14 cellular contexts compared by ENCODE assay signal in the genomic region with DNA sequence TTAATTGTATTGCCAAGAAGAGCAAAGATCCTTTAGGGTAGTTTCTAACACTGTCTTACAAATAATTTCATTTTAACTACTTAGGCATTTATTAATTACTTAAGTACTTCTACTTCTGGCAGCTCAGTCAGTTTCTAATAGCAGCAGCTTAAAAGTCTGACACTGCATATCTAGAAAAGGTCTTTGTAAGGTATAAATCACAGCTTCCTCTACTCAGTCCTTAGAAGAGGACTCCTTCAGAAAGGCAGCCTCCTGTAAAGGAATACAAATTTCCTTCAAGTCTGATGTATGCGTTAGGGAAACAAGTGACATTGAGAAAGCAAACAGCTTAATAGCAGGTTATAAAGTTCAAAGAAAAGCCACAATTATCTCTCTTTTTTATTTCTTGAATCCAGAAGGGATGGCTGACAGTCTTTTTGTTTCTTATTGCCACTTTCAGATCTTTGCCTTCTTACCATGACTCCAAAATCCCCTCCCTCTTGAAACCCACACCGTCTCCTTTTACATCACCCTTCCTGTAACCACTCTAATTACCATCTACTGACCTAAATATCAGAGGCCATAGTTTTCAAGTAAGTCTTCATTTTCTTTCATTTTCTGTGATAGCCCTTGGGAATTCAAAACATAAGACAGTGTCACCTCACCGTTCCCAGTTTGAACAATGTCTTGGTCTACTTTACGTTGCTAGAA.
DNase-seq lines count a peak whose midpoint lies in the region; ATAC-seq and TF ChIP-seq lines count a peak whose summit lies in the region.
"Had no signal": no experiment of that assay in that cellular context is flagged by ENCODE, and none has a peak within 500 bp of the region (broad histone marks: within the 10 kb centered on the region; RNA-seq: fewer than 3 reads in every experiment).

No MANE protein-coding gene starts in this region.

- TF ChIP-seq POLR2A in uterus (IDR thresholded peaks at IDR 0.05): no peak

- H3K27me3 Mint-ChIP-seq in HFFc6 (ENCODE audit: insufficient read depth): no peaks in the 10 kb centered on the region
- peaks cover 5% of the 10 kb centered on the region for H3K27me3 Mint-ChIP-seq in activated T-helper 1 cell treated with anti-CD3 and anti-CD28 coated beads, Interleukin-12 subunit alpha, Interleukin-12 subunit beta, Interleukin-2, Interleukin-4 antibody, amounts not matched to agents 30 ng/mL and 10 ng/mL and 1 ng/mL, durations not matched to agents 14 hours and 24 hours and 36 hours (ENCODE audit: insufficient read depth)

- intact Hi-C loops in uterus (cut with DNase I; ENCODE audit: low total_unique reads): no loop called here
- intact Hi-C loops in activated T-helper 1 cell treated with anti-CD3 and anti-CD28 coated beads, Interleukin-12 subunit alpha, Interleukin-12 subunit beta, Interleukin-2, Interleukin-4 antibody, amounts not matched to agents 30 ng/mL and 10 ng/mL and 1 ng/mL, durations not matched to agents 14 hours and 24 hours and 36 hours (cut with micrococcal nuclease): no loop called here

- no peaks in the 10 kb centered on the region for H3K9me3 ChIP-seq in uterus
- H3K9me3 ChIP-seq: A549 had no signal

- H3K4me3 ChIP-seq in GM06990 (replicated peaks; ENCODE audit: low read depth, low read length): no peak overlapping the region
- H3K4me3 ChIP-seq in uterus: no peak overlapping the region
- H3K4me3 ChIP-seq: A549, K562 had no signal

- TF ChIP-seq CTCF in GM06990 (IDR thresholded peaks at IDR 0.05; ENCODE audit: insufficient read depth, low read length, poor library complexity, severe bottlenecking): no peak
- no peak for TF ChIP-seq CTCF in uterus (IDR thresholded peaks at IDR 0.05)
- TF ChIP-seq CTCF in HFFc6 (IDR thresholded peaks at IDR 0.05): no peak

- no peak overlapping the region for H3K27ac ChIP-seq in uterus
- H3K27ac ChIP-seq: A549 had no signal

- no peak overlapping the region for H3K4me3 Mint-ChIP-seq in HFFc6
- no peak overlapping the region for H3K4me3 Mint-ChIP-seq in activated T-helper 1 cell treated with anti-CD3 and anti-CD28 coated beads, Interleukin-12 subunit alpha, Interleukin-12 subunit beta, Interleukin-2, Interleukin-4 antibody, amounts not matched to agents 30 ng/mL and 10 ng/mL and 1 ng/mL, durations not matched to agents 14 hours and 24 hours and 36 hours

- H3K9me3 Mint-ChIP-seq in HFFc6: no peaks in the 10 kb centered on the region
- H3K9me3 Mint-ChIP-seq in activated T-helper 1 cell treated with anti-CD3 and anti-CD28 coated beads, Interleukin-12 subunit alpha, Interleukin-12 subunit beta, Interleukin-2, Interleukin-4 antibody, amounts not matched to agents 30 ng/mL and 10 ng/mL and 1 ng/mL, durations not matched to agents 14 hours and 24 hours and 36 hours: no peaks in the 10 kb centered on the region

- DNase-seq in GM06990 (ENCODE audit: extremely low read depth, insufficient read length) (peak; percentile 21), NCI-H146 (lab: John Stamatoyannopoulos, UW) (no peak), uterus (no peak), HFFc6 (no peak)
- no peak for DNase-seq in activated T-helper 1 cell treated with anti-CD3 and anti-CD28 coated beads, Interleukin-12 subunit alpha, Interleukin-12 subunit beta, Interleukin-2, Interleukin-4 antibody, amounts not matched to agents 30 ng/mL and 10 ng/mL and 1 ng/mL, durations not matched to agents 14 hours and 24 hours and 36 hours (ENCODE audit: low spot score)
- DNase-seq: activated CD4-positive, CD25-positive, alpha-beta regulatory T cell; central memory CD4-positive, alpha-beta T cell; SHP77; stimulated activated CD4-positive, alpha-beta T cell treated with anti-CD3 and anti-CD28 coated beads, Interleukin-15, amount 100 ng/mL, for 24 hours had no signal

- no peaks in the 10 kb centered on the region for H3K4me1 Mint-ChIP-seq in HFFc6 (ENCODE audit: low read depth)
- no peaks in the 10 kb centered on the region for H3K4me1 Mint-ChIP-seq in activated T-helper 1 cell treated with anti-CD3 and anti-CD28 coated beads, Interleukin-12 subunit alpha, Interleukin-12 subunit beta, Interleukin-2, Interleukin-4 antibody, amounts not matched to agents 30 ng/mL and 10 ng/mL and 1 ng/mL, durations not matched to agents 14 hours and 24 hours and 36 hours (ENCODE audit: low read depth)

- no peaks in the 10 kb centered on the region for H3K36me3 Mint-ChIP-seq in HFFc6 (ENCODE audit: low read depth)
- no peaks in the 10 kb centered on the region for H3K36me3 Mint-ChIP-seq in activated T-helper 1 cell treated with anti-CD3 and anti-CD28 coated beads, Interleukin-12 subunit alpha, Interleukin-12 subunit beta, Interleukin-2, Interleukin-4 antibody, amounts not matched to agents 30 ng/mL and 10 ng/mL and 1 ng/mL, durations not matched to agents 14 hours and 24 hours and 36 hours (ENCODE audit: low read depth)

- no peaks in the 10 kb centered on the region for H3K36me3 ChIP-seq in GM06990 (ENCODE audit: control insufficient read depth, insufficient read depth, low read length)
- H3K36me3 ChIP-seq in uterus: no peaks in the 10 kb centered on the region

- H3K27ac Mint-ChIP-seq in HFFc6: no peak overlapping the region
- no peak overlapping the region for H3K27ac Mint-ChIP-seq in activated T-helper 1 cell treated with anti-CD3 and anti-CD28 coated beads, Interleukin-12 subunit alpha, Interleukin-12 subunit beta, Interleukin-2, Interleukin-4 antibody, amounts not matched to agents 30 ng/mL and 10 ng/mL and 1 ng/mL, durations not matched to agents 14 hours and 24 hours and 36 hours

- H3K27me3 ChIP-seq in GM06990 (replicated peaks; ENCODE audit: control insufficient read depth, insufficient read depth, low read length) (no peaks in the 10 kb centered on the region), uterus (no peaks in the 10 kb centered on the region)

- H3K4me1 ChIP-seq in uterus: no peaks in the 10 kb centered on the region
- H3K4me1 ChIP-seq: A549 had no signal

- ATAC-seq in GM19351 (IDR thresholded peaks at IDR 0.05; ENCODE audit: unreplicated experiment) (peak; percentile 84), HG02678 (IDR thresholded peaks at IDR 0.05; ENCODE audit: unreplicated experiment) (peak; percentile 90), HG03442 (IDR thresholded peaks at IDR 0.05; ENCODE audit: unreplicated experiment) (peak; percentile 87)
- ATAC-seq: A549, K562 had no signal
